32 cellular contexts compared by ENCODE assay signal in genomic region chr9:133262226-133262625, GRCh38. TPM values are rescaled to one million over a fixed set of nuclear protein-coding genes. Genes with fewer than 3 reads are reported as not detected.
"Had no signal": no experiment of that assay in that cellular context is flagged by ENCODE, and none has a peak within 500 bp of the region (broad histone marks: within the 10 kb centered on the region; RNA-seq: fewer than 3 reads in every experiment).

No MANE protein-coding gene starts in this region.

- DNase-seq: cerebellar nuclear complex; colonic mucosa; cortex of kidney; effector CD8-positive, alpha-beta T cell; effector memory CD8-positive, alpha-beta T cell; endodermal cell; erythroblast; esophagus squamous epithelium; foreskin fibroblast; foreskin melanocyte; gastrocnemius medialis; glutamatergic neuron; heart right ventricle; hippocampal formation; left cardiac atrium; left ventricle myocardium superior; lower lobe of right lung; mesenchymal stem cell; mucosa of descending colon had no signal

- H3K4me3 Mint-ChIP-seq: dendritic cell treated with granulocyte-macrophage colony-stimulating factor and Interleukin-4, amounts not matched to agents 40 ng/mL and 50 ng/mL, for 4 days; effector memory CD8-positive, alpha-beta T cell; endodermal cell; mesothelial cell of epicardium had no signal

- H3K4me1 ChIP-seq: colonic mucosa, gastrocnemius medialis had no signal

- H3K36me3 ChIP-seq: colonic mucosa, gastrocnemius medialis, lower lobe of right lung had no signal

- H3K27me3 Mint-ChIP-seq: dendritic cell treated with granulocyte-macrophage colony-stimulating factor and Interleukin-4, amounts not matched to agents 40 ng/mL and 50 ng/mL, for 4 days had no signal

- H3K27me3 ChIP-seq: colonic mucosa, esophagus squamous epithelium, heart right ventricle had no signal

- H3K27ac Mint-ChIP-seq: dendritic cell treated with granulocyte-macrophage colony-stimulating factor and Interleukin-4, amounts not matched to agents 40 ng/mL and 50 ng/mL, for 4 days; effector memory CD8-positive, alpha-beta T cell; endodermal cell; mesothelial cell of epicardium had no signal

- H3K9me3 ChIP-seq: colonic mucosa, esophagus squamous epithelium, gastrocnemius medialis, heart right ventricle, lower lobe of right lung, mucosa of descending colon had no signal

- H3K9me3 Mint-ChIP-seq: dendritic cell treated with granulocyte-macrophage colony-stimulating factor and Interleukin-4, amounts not matched to agents 40 ng/mL and 50 ng/mL, for 4 days; effector memory CD8-positive, alpha-beta T cell had no signal

- FAIRE-seq: endometrium, keratinocyte had no signal

- H3K27ac ChIP-seq: colonic mucosa, epithelial cell of prostate, esophagus squamous epithelium, gastrocnemius medialis, heart right ventricle, lower lobe of right lung had no signal

- H3K36me3 Mint-ChIP-seq: mesothelial cell of epicardium had no signal

- ATAC-seq: effector memory CD8-positive, alpha-beta T cell; esophagus mucosa; gastrocnemius medialis; heart right ventricle; left cardiac atrium; left ventricle myocardium superior; lower lobe of right lung; mucosa of descending colon had no signal

- H3K4me3 ChIP-seq: colonic mucosa, esophagus squamous epithelium, gastrocnemius medialis, heart right ventricle, lower lobe of right lung, mucosa of descending colon had no signal

RNA-seq across cellular contexts. Expression of gene ABO, which starts 12.8 kb away (rescaled TPM):
- total RNA-seq: myocyte had no signal
- polyA plus RNA-seq: keratinocyte had no signal

RNA-seq across cellular contexts. Expression of gene OBP2B, which starts 53.2 kb away (rescaled TPM):
- total RNA-seq: chondrocyte, colonic mucosa, dermis microvascular lymphatic vessel endothelial cell, endodermal cell, esophagus mucosa, esophagus squamous epithelium, gastrocnemius medialis, glomerular endothelial cell, kidney epithelial cell, left cardiac atrium, left ventricle myocardium superior, lower lobe of right lung, lung microvascular endothelial cell, mesenteric fat pad, mesothelial cell of epicardium, mucosa of descending colon, myocyte had no signal
- polyA plus RNA-seq: heart right ventricle, keratinocyte had no signal
